20 cellular contexts compared by ENCODE assay signal in the genomic region with DNA sequence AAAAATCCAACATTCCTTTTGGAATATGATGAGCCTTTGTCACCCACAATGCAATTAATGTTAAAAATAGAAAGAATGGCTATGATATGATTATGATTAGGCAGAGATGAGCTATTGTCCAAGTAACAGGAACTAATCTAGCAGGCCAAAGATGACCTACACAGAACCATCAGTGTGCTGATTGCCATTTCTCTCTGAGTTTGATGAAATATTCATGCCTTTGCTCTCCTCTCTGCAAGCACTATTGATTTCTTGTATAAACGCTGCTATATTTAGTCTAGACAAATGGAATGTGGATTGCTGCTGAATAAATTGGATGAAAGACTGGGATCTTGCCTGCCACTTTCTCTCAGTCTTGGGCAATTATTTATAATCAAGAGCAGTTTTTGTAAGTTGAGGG.
DNase-seq lines count a peak whose midpoint lies in the region; ATAC-seq and TF ChIP-seq lines count a peak whose summit lies in the region.
"Had no signal": no experiment of that assay in that cellular context is flagged by ENCODE, and none has a peak within 500 bp of the region (broad histone marks: within the 10 kb centered on the region; RNA-seq: fewer than 3 reads in every experiment).

No MANE protein-coding gene starts in this region.

- BruUV-seq in Calu3 (replicated peaks; lab: Mats Ljungman, UMichigan): no TSS peak

- H3K4me1 Mint-ChIP-seq in Calu3 (ENCODE audit: low read depth, unreplicated experiment): peaks cover 41% of the 10 kb centered on the region

- DNase-seq in LHCN-M2 (ENCODE audit: low read depth): peak; percentile 18
- DNase-seq in astrocyte of the hippocampus (ENCODE audit: low read depth, low spot score): peak; percentile 47
- peak; percentile 13 for DNase-seq in midbrain (lab: John Stamatoyannopoulos, UW)
- DNase-seq in superior temporal gyrus (ENCODE audit: extremely low spot score): peak; percentile 69
- no peak for DNase-seq in Calu3
- no peak for DNase-seq in cerebellum (ENCODE audit: low spot score)
- DNase-seq: activated naive CD4-positive, alpha-beta T cell treated with anti-CD3 and anti-CD28 coated beads, Interleukin-2, amount 50 U/mL, for 16 hours; AML-193; CD8-positive, alpha-beta T cell; dermis blood vessel endothelial cell; DMS53; GDM1; lower lobe of right lung; NCI-H1694; NCI-H748 treated with DMSO at 0.1 percent for 48 hours; right cardiac atrium; stimulated activated naive CD8-positive, alpha-beta T cell treated with anti-CD3 and anti-CD28 coated beads, Interleukin-15, Interleukin-2, amounts not matched to agents 100 U/mL and 50 U/mL, for 24 hours; thyroid gland had no signal

- TF ChIP-seq CTCF in Calu3 (IDR thresholded peaks at IDR 0.05; ENCODE audit: unreplicated experiment): no peak

- H3K36me3 Mint-ChIP-seq in Calu3 (ENCODE audit: insufficient read depth, unreplicated experiment): peaks cover 15% of the 10 kb centered on the region
- H3K36me3 Mint-ChIP-seq: CD8-positive, alpha-beta T cell had no signal

- H3K27ac Mint-ChIP-seq in Calu3 (ENCODE audit: unreplicated experiment): no peak overlapping the region
- H3K27ac Mint-ChIP-seq: activated T-helper 1 cell treated with anti-CD3 and anti-CD28 coated beads, Interleukin-12 subunit alpha, Interleukin-12 subunit beta, Interleukin-2, Interleukin-4 antibody, amounts not matched to agents 30 ng/mL and 10 ng/mL and 1 ng/mL, durations not matched to agents 14 hours and 24 hours and 36 hours; CD8-positive, alpha-beta T cell had no signal

- H3K27me3 Mint-ChIP-seq in Calu3 (ENCODE audit: unreplicated experiment): no peaks in the 10 kb centered on the region

- H3K4me3 Mint-ChIP-seq in Calu3 (ENCODE audit: low read depth, unreplicated experiment): no peak overlapping the region
- H3K4me3 Mint-ChIP-seq: activated T-helper 1 cell treated with anti-CD3 and anti-CD28 coated beads, Interleukin-12 subunit alpha, Interleukin-12 subunit beta, Interleukin-2, Interleukin-4 antibody, amounts not matched to agents 30 ng/mL and 10 ng/mL and 1 ng/mL, durations not matched to agents 14 hours and 24 hours and 36 hours; CD8-positive, alpha-beta T cell had no signal

- no peak for ATAC-seq in HG02981 (IDR thresholded peaks at IDR 0.05; ENCODE audit: unreplicated experiment)
- ATAC-seq: CD8-positive, alpha-beta T cell; lower lobe of right lung; right cardiac atrium; stimulated activated naive CD8-positive, alpha-beta T cell treated with anti-CD3 and anti-CD28 coated beads, Interleukin-15, Interleukin-2, amounts not matched to agents 100 U/mL and 50 U/mL, for 24 hours had no signal

- no peaks in the 10 kb centered on the region for H3K9me3 Mint-ChIP-seq in Calu3 (ENCODE audit: low read depth, unreplicated experiment)
- H3K9me3 Mint-ChIP-seq: activated T-helper 1 cell treated with anti-CD3 and anti-CD28 coated beads, Interleukin-12 subunit alpha, Interleukin-12 subunit beta, Interleukin-2, Interleukin-4 antibody, amounts not matched to agents 30 ng/mL and 10 ng/mL and 1 ng/mL, durations not matched to agents 14 hours and 24 hours and 36 hours; CD8-positive, alpha-beta T cell had no signal

- CTCF ChIA-PET in Calu3 (lab: Charles Lee): interaction anchor here (0.9 to 1.2 kb wide), 3 partner anchors 10 to 228 kb away, joined by 3 to 4 read pairs (median 3); no protein-coding TSS in a partner anchor

- intact Hi-C loops in Calu3 (cut with micrococcal nuclease; ENCODE audit: unreplicated experiment): no loop called here

Comparison
In these comparisons a context has a peak if more than half of its experiments do, and no peak if none do; other contexts are left out.
1. DNase-seq: peak in LHCN-M2 (single experiment), astrocyte of the hippocampus (single experiment), midbrain (single experiment) and superior temporal gyrus (single experiment); none in Calu3 (single experiment) and cerebellum (single experiment).